ENCODE assay signal across 9 cellular contexts in the genomic region with DNA sequence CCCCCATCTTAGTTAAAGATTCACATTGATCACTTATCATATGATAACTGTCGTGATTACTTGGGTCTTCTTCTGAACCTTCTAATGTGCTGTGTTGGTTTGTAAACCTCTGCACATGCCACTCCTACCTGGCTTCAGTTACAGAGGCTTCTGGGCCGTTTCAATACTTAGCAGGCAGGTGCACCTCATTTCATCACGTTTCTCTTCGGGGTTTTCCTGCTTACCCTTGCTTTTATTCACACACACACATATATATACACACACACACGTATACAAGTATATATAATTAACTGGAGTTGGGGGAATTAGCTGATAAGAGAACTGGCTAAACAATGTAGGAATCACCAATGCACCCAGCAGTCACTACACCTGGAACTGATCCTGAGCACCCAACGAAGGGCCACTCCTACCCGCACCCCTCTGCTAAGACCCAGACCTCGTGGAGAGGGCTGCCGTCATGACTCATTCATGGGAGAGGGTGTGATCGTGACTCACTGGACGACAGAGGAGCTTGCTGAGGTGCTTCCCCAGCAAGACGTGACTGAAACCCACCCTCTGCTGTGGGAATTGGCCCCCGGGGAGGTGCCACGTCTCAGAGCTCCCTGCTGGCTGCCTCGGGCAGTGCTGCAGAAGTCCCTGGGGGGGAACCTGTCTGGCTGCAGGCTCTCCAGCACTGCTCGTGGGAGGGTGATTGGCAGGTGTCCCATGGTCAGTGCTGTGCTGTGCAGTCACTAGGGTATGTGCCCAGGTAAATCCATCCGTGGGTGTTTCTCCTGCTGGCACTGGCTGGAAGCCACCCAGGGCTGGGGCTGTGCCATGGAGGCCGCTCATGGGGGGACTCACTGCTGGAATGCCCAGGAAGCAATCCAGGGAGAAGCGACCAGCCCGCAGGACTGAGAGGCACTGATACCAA.
DNase-seq lines count a peak whose midpoint lies in the region; ATAC-seq and TF ChIP-seq lines count a peak whose summit lies in the region.
"Had no signal": no experiment of that assay in that cellular context is flagged by ENCODE, and none has a peak within 500 bp of the region (broad histone marks: within the 10 kb centered on the region; RNA-seq: fewer than 3 reads in every experiment).

No MANE protein-coding gene starts in this region.

- no peaks in the 10 kb centered on the region for H3K36me3 ChIP-seq in MG63
- no peaks in the 10 kb centered on the region for H3K36me3 ChIP-seq in neural progenitor cell

- H3F3A ChIP-seq in neural progenitor cell (ENCODE audit: low read depth), result no peaks in the 10 kb centered on the region

- H3K4me3 ChIP-seq in MG63 (no peak overlapping the region), epithelial cell of esophagus (ENCODE audit: low read length) (peak overlapping the region; percentile 10), neural progenitor cell (no peak overlapping the region)

- peaks cover 11% of the 10 kb centered on the region for H3K9me3 Mint-ChIP-seq in neural progenitor cell

- peak; percentile 76 for ATAC-seq in GM19452 (IDR thresholded peaks at IDR 0.05; ENCODE audit: unreplicated experiment)

- TF ChIP-seq CTCF in epithelial cell of esophagus (IDR thresholded peaks at IDR 0.05; ENCODE audit: insufficient read depth, low read depth, low read length, missing control alignments) (peak; percentile 30), neural progenitor cell (IDR thresholded peaks at IDR 0.05) (no peak)

- no peaks in the 10 kb centered on the region for H4K20me1 ChIP-seq in neural progenitor cell (ENCODE audit: low read depth)

- H3K27me3 ChIP-seq in MG63, result no peaks in the 10 kb centered on the region
- no peaks in the 10 kb centered on the region for H3K27me3 ChIP-seq in neural progenitor cell

- peaks cover 1% of the 10 kb centered on the region for H3K36me3 Mint-ChIP-seq in neural progenitor cell

- no peak overlapping the region for H3K4me2 ChIP-seq in neural progenitor cell

- peaks cover 11% of the 10 kb centered on the region for H3K4me1 ChIP-seq in neural progenitor cell

- no peak overlapping the region for H2AFZ ChIP-seq in neural progenitor cell (replicated peaks)

- H3K9ac ChIP-seq in neural progenitor cell, result no peak overlapping the region

- DNase-seq in COR-L47 (lab: John Stamatoyannopoulos, UW) (peak; percentile 40), MG63 (peak; percentile 62), epithelial cell of esophagus (ENCODE audit: low read depth) (peak; percentile 96), GDM1 (lab: John Stamatoyannopoulos, UW) (no peak), neural progenitor cell (ENCODE audit: low spot score) (no peak)
- peak; percentile 6 for DNase-seq in stimulated activated CD8-positive, alpha-beta memory T cell treated with anti-CD3 and anti-CD28 coated beads, Interleukin-12 subunit alpha, Interleukin-12 subunit beta, amount 100 ng/mL, for 4 hours (ENCODE audit: low read depth)
- no peak for DNase-seq in activated naive CD4-positive, alpha-beta T cell treated with anti-CD3 and anti-CD28 coated beads, Interleukin-2, amount 50 U/mL, for 16 hours

- H3K4me1 Mint-ChIP-seq in neural progenitor cell, result peaks cover 3% of the 10 kb centered on the region

- H3K27ac ChIP-seq in neural progenitor cell, result no peak overlapping the region
- H3K27ac ChIP-seq: HL-60 had no signal

- no peaks in the 10 kb centered on the region for H3K79me2 ChIP-seq in neural progenitor cell (ENCODE audit: low read depth)

- H3K9me3 ChIP-seq in MG63 (no peaks in the 10 kb centered on the region), neural progenitor cell (ENCODE audit: low read depth) (no peaks in the 10 kb centered on the region)

- peaks cover 5% of the 10 kb centered on the region for H3K27me3 Mint-ChIP-seq in neural progenitor cell (ENCODE audit: insufficient read depth, low read depth)

- H3K4me3 Mint-ChIP-seq in neural progenitor cell, result no peak overlapping the region

- no peak overlapping the region for H3K27ac Mint-ChIP-seq in neural progenitor cell

Comparison
In these comparisons a context has a peak if more than half of its experiments do, and no peak if none do; other contexts are left out.
1. DNase-seq: peak in COR-L47 (single experiment), MG63 (single experiment), epithelial cell of esophagus (single experiment) and stimulated activated CD8-positive, alpha-beta memory T cell treated with anti-CD3 and anti-CD28 coated beads, Interleukin-12 subunit alpha, Interleukin-12 subunit beta, amount 100 ng/mL, for 4 hours (single experiment); none in GDM1 (single experiment), neural progenitor cell (single experiment) and activated naive CD4-positive, alpha-beta T cell treated with anti-CD3 and anti-CD28 coated beads, Interleukin-2, amount 50 U/mL, for 16 hours (single experiment).